ENCODE assay signal across 12 cellular contexts in genomic region chr1:64865105-64865757, GRCh38.
DNase-seq lines count a peak whose midpoint lies in the region; ATAC-seq and TF ChIP-seq lines count a peak whose summit lies in the region.
"Had no signal": no experiment of that assay in that cellular context is flagged by ENCODE, and none has a peak within 500 bp of the region (broad histone marks: within the 10 kb centered on the region; RNA-seq: fewer than 3 reads in every experiment).

No MANE protein-coding gene starts in this region.

- peak overlapping the region; percentile 69 for H3K4me2 ChIP-seq in DOHH2 (ENCODE audit: low read length)

- no peaks in the 10 kb centered on the region for H3K9me3 Mint-ChIP-seq in CD14-positive monocyte
- no peaks in the 10 kb centered on the region for H3K9me3 Mint-ChIP-seq in activated naive CD8-positive, alpha-beta T cell (ENCODE audit: low read depth)
- no peaks in the 10 kb centered on the region for H3K9me3 Mint-ChIP-seq in osteocyte (ENCODE audit: unreplicated experiment)

- no peaks in the 10 kb centered on the region for H3K27me3 ChIP-seq in DOHH2 (ENCODE audit: control insufficient read depth, low read length)

- peaks cover 38% of the 10 kb centered on the region for H3K4me1 Mint-ChIP-seq in CD14-positive monocyte
- H3K4me1 Mint-ChIP-seq in activated naive CD8-positive, alpha-beta T cell (ENCODE audit: low read depth): peaks cover 20% of the 10 kb centered on the region
- H3K4me1 Mint-ChIP-seq in osteocyte (ENCODE audit: unreplicated experiment): peaks cover 22% of the 10 kb centered on the region

- H3K36me3 Mint-ChIP-seq in CD14-positive monocyte (peaks cover 59 to 66% of the 10 kb centered on the region in 2 donors), osteocyte (ENCODE audit: unreplicated experiment) (peaks cover 30% of the 10 kb centered on the region)
- peaks cover 11% of the 10 kb centered on the region for H3K36me3 Mint-ChIP-seq in activated naive CD8-positive, alpha-beta T cell

- H3F3A ChIP-seq in DOHH2 (ENCODE audit: control insufficient read depth, insufficient read depth): peaks cover 12% of the 10 kb centered on the region

- H3K27ac ChIP-seq in DOHH2 (ENCODE audit: low read depth, low read length): peak overlapping the region; percentile 66

- no peak for DNase-seq in CD14-positive monocyte (ENCODE audit: low spot score)
- DNase-seq in osteocyte (ENCODE audit: extremely low spot score, unreplicated experiment): no peak
- no peak for DNase-seq in D341Med (ENCODE audit: low spot score)
- no peak for DNase-seq in NK-92 (lab: John Stamatoyannopoulos, UW; ENCODE audit: unreplicated experiment)
- DNase-seq: activated effector memory CD4-positive, alpha-beta T cell treated with Interleukin-2 at 50 U/mL for 16 hours; Caco-2; NCI-H1417 treated with DMSO at 0.1 percent for 48 hours; NCI-H510A treated with DMSO at 0.1 percent for 48 hours; stimulated activated CD4-positive, alpha-beta T cell treated with anti-CD3 and anti-CD28 coated beads, Interleukin-4, amount 100 ng/mL, for 4 hours had no signal

- 0 out of 2 replicates have a peak, but pooled peaks cover 5% of the 10 kb centered on the region for H4K20me1 ChIP-seq in DOHH2 (ENCODE audit: control insufficient read depth, insufficient read depth, low read depth, low read length)

- no peak for TF ChIP-seq CTCF in CD14-positive monocyte (IDR thresholded peaks at IDR 0.05)
- TF ChIP-seq CTCF in DOHH2 (IDR thresholded peaks at IDR 0.05; ENCODE audit: low read depth, low read length, poor library complexity, severe bottlenecking): no peak
- no peak for TF ChIP-seq CTCF in osteocyte (IDR thresholded peaks at IDR 0.05)

- intact Hi-C loops in CD14-positive monocyte (cut with micrococcal nuclease): loop anchor here in 1 of 2 donors (10.0 kb wide), 2 partner anchors 100 to 190 kb away; partner anchors contain the start of gene JAK1

- no peaks in the 10 kb centered on the region for H3K9me2 ChIP-seq in DOHH2 (replicated peaks; ENCODE audit: control insufficient read depth, low read length)

- peak overlapping the region; percentile 52 to 78 for H3K4me3 Mint-ChIP-seq in CD14-positive monocyte
- no peak overlapping the region for H3K4me3 Mint-ChIP-seq in activated naive CD8-positive, alpha-beta T cell
- H3K4me3 Mint-ChIP-seq in osteocyte (ENCODE audit: unreplicated experiment): no peak overlapping the region

- ATAC-seq in HG03342 (IDR thresholded peaks at IDR 0.05; ENCODE audit: unreplicated experiment): no peak

- H3K4me1 ChIP-seq in DOHH2 (ENCODE audit: control insufficient read depth, low read length): peaks cover 50% of the 10 kb centered on the region
- H3K4me1 ChIP-seq: Caco-2 had no signal

- peaks cover 0 to 2% (median 0%) of the 10 kb centered on the region in 3 donors for H3K27me3 Mint-ChIP-seq in CD14-positive monocyte (ENCODE audit: low read depth in 3 of 3)
- H3K27me3 Mint-ChIP-seq in activated naive CD8-positive, alpha-beta T cell: no peaks in the 10 kb centered on the region
- no peaks in the 10 kb centered on the region for H3K27me3 Mint-ChIP-seq in osteocyte (ENCODE audit: unreplicated experiment)

- H3K27ac Mint-ChIP-seq in CD14-positive monocyte: peak overlapping the region; percentile 91 to 96 (median 94)
- H3K27ac Mint-ChIP-seq in activated naive CD8-positive, alpha-beta T cell: peak overlapping the region; percentile 69
- peak overlapping the region; percentile 58 for H3K27ac Mint-ChIP-seq in osteocyte (ENCODE audit: unreplicated experiment)

- no peaks in the 10 kb centered on the region for H3K79me2 ChIP-seq in DOHH2 (ENCODE audit: control insufficient read depth, low read length)

- no peaks in the 10 kb centered on the region for H3K9me3 ChIP-seq in DOHH2 (ENCODE audit: control insufficient read depth, insufficient read depth, low read length)
- H3K9me3 ChIP-seq: Caco-2 had no signal

- H3K36me3 ChIP-seq in DOHH2 (ENCODE audit: control insufficient read depth, low read length): peaks cover 60% of the 10 kb centered on the region

- H3K4me3 ChIP-seq in DOHH2 (ENCODE audit: low read length): 0 out of 2 replicates have a peak overlapping the region, but pooled peaks have one; percentile 44

Comparison
In these comparisons a context has a peak if more than half of its experiments do, and no peak if none do; other contexts are left out.
1. H3K4me3 Mint-ChIP-seq: peak in CD14-positive monocyte (2 of 2); none in activated naive CD8-positive, alpha-beta T cell (single experiment) and osteocyte (single experiment).
2. Peak in every context shown above with its lines, with median percentiles within 50 percentile points of each other: H3K27ac Mint-ChIP-seq.